14 cellular contexts compared by ENCODE assay signal in the genomic region with DNA sequence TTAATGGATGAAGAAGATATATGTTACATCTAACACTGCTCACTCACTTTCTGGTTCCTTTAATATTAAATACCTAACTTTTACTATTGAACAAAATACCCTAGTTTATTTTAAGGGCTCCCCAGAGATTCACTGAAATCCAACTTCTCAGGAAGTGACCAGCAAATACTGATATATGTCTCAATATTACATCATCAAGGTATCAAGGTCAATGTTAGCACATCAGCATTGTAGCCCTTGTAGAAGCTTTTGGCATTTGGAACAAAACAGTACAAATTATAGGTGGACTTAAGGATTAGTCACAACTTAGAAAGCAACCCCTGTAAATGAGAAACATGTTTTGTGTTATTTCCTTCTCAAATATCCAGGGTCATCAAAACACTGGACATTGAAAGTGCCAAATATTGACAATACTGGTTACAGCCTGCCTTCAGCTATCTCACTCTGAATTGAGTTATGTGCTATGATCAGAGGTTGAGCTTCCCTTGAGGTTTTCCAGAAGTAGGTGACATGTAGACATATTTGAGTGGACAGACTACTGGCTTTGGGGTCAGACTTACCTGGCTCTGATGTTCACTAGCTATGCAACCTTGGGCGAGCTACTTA. TPM values are rescaled to one million over a fixed set of nuclear protein-coding genes. Genes with fewer than 3 reads are reported as not detected.
DNase-seq lines count a peak whose midpoint lies in the region; ATAC-seq and TF ChIP-seq lines count a peak whose summit lies in the region.
"Had no signal": no experiment of that assay in that cellular context is flagged by ENCODE, and none has a peak within 500 bp of the region (broad histone marks: within the 10 kb centered on the region; RNA-seq: fewer than 3 reads in every experiment).

No MANE protein-coding gene starts in this region.

- H3K79me2 ChIP-seq in mammary epithelial cell (ENCODE audit: insufficient read depth, low read length) = peaks cover 24% of the 10 kb centered on the region

- ATAC-seq in RWPE2 (ENCODE audit: low read depth) = no peak
- ATAC-seq in stimulated activated memory B cell treated with anti-CD40 and anti-IgM and Interleukin-4, amounts not matched to agents 10 μg/mL and 1 μg/mL and 100 μg/mL, for 72 hours = no peak
- ATAC-seq in HG03521 (IDR thresholded peaks at IDR 0.05; ENCODE audit: unreplicated experiment) = no peak

- H3K36me3 ChIP-seq in mammary epithelial cell (ENCODE audit: insufficient read depth, low read length) (no peaks in the 10 kb centered on the region), RWPE2 (ENCODE audit: low read depth) (peaks cover 14% of the 10 kb centered on the region; the same call in 1 of the 2 replicates)
- no peaks in the 10 kb centered on the region for H3K36me3 ChIP-seq in effector memory CD4-positive, alpha-beta T cell (ENCODE audit: control insufficient read depth, insufficient read depth, low read length)
- H3K36me3 ChIP-seq: ascending aorta had no signal

- POLR2A ChIA-PET in MCF 10A (lab: Yijun Ruan, JAX) = interaction anchor here (0.6 to 12.9 kb wide), 4 partner anchors 10 to 141 kb away, joined by 3 to 270 read pairs (median 4); a partner anchor contains a TSS

- TF ChIP-seq CTCF in MCF 10A (IDR thresholded peaks at IDR 0.05; ENCODE audit: unreplicated experiment) (no peak), mammary epithelial cell (conservative IDR thresholded peaks at IDR 0.05 in 1 of 2, IDR thresholded peaks at IDR 0.05 in 1 of 2; ENCODE audit: extremely low read depth in 1 of 2, insufficient read depth in 1 of 2, low read depth in 1 of 2, low read length in 2 of 2) (no peak), RWPE2 (IDR thresholded peaks at IDR 0.05; ENCODE audit: poor library complexity, severe bottlenecking) (no peak)

- no peak overlapping the region for H3K9ac ChIP-seq in mammary epithelial cell (ENCODE audit: insufficient read depth, low read length)

- CTCF ChIA-PET in MCF 10A (lab: Yijun Ruan, JAX) (interaction anchor here (1.2 to 1.7 kb wide), 2 partner anchors 8 to 10 kb away, joined by 3 to 6 read pairs; a partner anchor contains a TSS), mammary epithelial cell (lab: Charles Lee; ENCODE audit: low non-redundant PET) (no interaction called here)

- H3K36me3 Mint-ChIP-seq in MCF 10A (ENCODE audit: insufficient read depth, unreplicated experiment) (peaks cover 11% of the 10 kb centered on the region), immature natural killer cell (no peaks in the 10 kb centered on the region)
- no peaks in the 10 kb centered on the region for H3K36me3 Mint-ChIP-seq in stimulated activated memory B cell treated with anti-CD40 and anti-IgM and Interleukin-4, amounts not matched to agents 10 μg/mL and 1 μg/mL and 100 μg/mL, for 72 hours

- no peaks in the 10 kb centered on the region for H3K9me3 Mint-ChIP-seq in MCF 10A (ENCODE audit: unreplicated experiment)
- no peaks in the 10 kb centered on the region for H3K9me3 Mint-ChIP-seq in immature natural killer cell
- H3K9me3 Mint-ChIP-seq in stimulated activated memory B cell treated with anti-CD40 and anti-IgM and Interleukin-4, amounts not matched to agents 10 μg/mL and 1 μg/mL and 100 μg/mL, for 72 hours = no peaks in the 10 kb centered on the region

- 100% methylated on average over 1 of the region's 1 CpG for WGBS in mammary epithelial cell (ENCODE audit: low coverage, missing lambda C conversion rate)

- H3K4me3 Mint-ChIP-seq in MCF 10A (ENCODE audit: unreplicated experiment) (peak overlapping the region; percentile 53), immature natural killer cell (peak overlapping the region in 4 of 5 donors; percentile 45 to 66 (median 58))
- no peak overlapping the region for H3K4me3 Mint-ChIP-seq in stimulated activated memory B cell treated with anti-CD40 and anti-IgM and Interleukin-4, amounts not matched to agents 10 μg/mL and 1 μg/mL and 100 μg/mL, for 72 hours

- no peak overlapping the region for H3K4me3 ChIP-seq in mammary epithelial cell (replicated peaks in 1 of 3; ENCODE audit: insufficient read depth in 1 of 3, low read depth in 2 of 3, low read length in 3 of 3)
- H3K4me3 ChIP-seq in RWPE2 (ENCODE audit: severe bottlenecking) = no peak overlapping the region
- H3K4me3 ChIP-seq in effector memory CD4-positive, alpha-beta T cell (ENCODE audit: insufficient read depth, low read depth, low read length, poor library complexity, severe bottlenecking) = no peak overlapping the region
- H3K4me3 ChIP-seq: ascending aorta, lung had no signal

- H3K4me1 Mint-ChIP-seq in MCF 10A (ENCODE audit: insufficient read depth, unreplicated experiment) (peaks cover 18% of the 10 kb centered on the region), immature natural killer cell (peaks cover 23 to 30% of the 10 kb centered on the region in 2 donors)
- H3K4me1 Mint-ChIP-seq in stimulated activated memory B cell treated with anti-CD40 and anti-IgM and Interleukin-4, amounts not matched to agents 10 μg/mL and 1 μg/mL and 100 μg/mL, for 72 hours = peaks cover 33% of the 10 kb centered on the region

- no peak overlapping the region for H2AFZ ChIP-seq in mammary epithelial cell (ENCODE audit: low read depth, low read length)

- H4K20me1 ChIP-seq in mammary epithelial cell (ENCODE audit: insufficient read depth, low read length) = no peaks in the 10 kb centered on the region

- in situ Hi-C loops in mammary epithelial cell (cut with MboI; ENCODE audit: low sequenced_read_pairs in 2 of 2) = no loop called here

- H3K27ac ChIP-seq in mammary epithelial cell (ENCODE audit: insufficient read depth, low read depth, low read length) (no peak overlapping the region), RWPE2 (ENCODE audit: poor library complexity, severe bottlenecking) (peak overlapping the region; percentile 1)
- no peak overlapping the region for H3K27ac ChIP-seq in effector memory CD4-positive, alpha-beta T cell (ENCODE audit: insufficient read depth, low read length, poor library complexity, severe bottlenecking)
- H3K27ac ChIP-seq: ascending aorta had no signal

- no peak overlapping the region for H3K4me2 ChIP-seq in mammary epithelial cell (ENCODE audit: insufficient read depth, low read depth, low read length)

- no peaks in the 10 kb centered on the region for H3K27me3 ChIP-seq in mammary epithelial cell (ENCODE audit: insufficient read depth, low read length)
- H3K27me3 ChIP-seq in RWPE2 (ENCODE audit: insufficient read depth, poor library complexity, severe bottlenecking) = no peaks in the 10 kb centered on the region
- H3K27me3 ChIP-seq in effector memory CD4-positive, alpha-beta T cell (replicated peaks; ENCODE audit: control insufficient read depth, insufficient read depth, low read length, poor library complexity, severe bottlenecking) = no peaks in the 10 kb centered on the region
- H3K27me3 ChIP-seq: ascending aorta had no signal

- dilution Hi-C loops in mammary epithelial cell (cut with HindIII; ENCODE audit: low sequenced_read_pairs) = no loop called here

- no peak overlapping the region for H3K27ac Mint-ChIP-seq in MCF 10A (ENCODE audit: low read depth, unreplicated experiment)
- peak overlapping the region in 3 of 6 donors; percentile 17 to 43 (median 19) for H3K27ac Mint-ChIP-seq in immature natural killer cell
- peak overlapping the region; percentile 79 for H3K27ac Mint-ChIP-seq in stimulated activated memory B cell treated with anti-CD40 and anti-IgM and Interleukin-4, amounts not matched to agents 10 μg/mL and 1 μg/mL and 100 μg/mL, for 72 hours
- H3K27ac Mint-ChIP-seq: B cell had no signal

- H3K27me3 Mint-ChIP-seq in MCF 10A (ENCODE audit: insufficient read depth, unreplicated experiment) (no peaks in the 10 kb centered on the region), immature natural killer cell (ENCODE audit: low read depth in 3 of 3) (peaks cover 0 to 3% (median 0%) of the 10 kb centered on the region in 3 donors)
- H3K27me3 Mint-ChIP-seq in stimulated activated memory B cell treated with anti-CD40 and anti-IgM and Interleukin-4, amounts not matched to agents 10 μg/mL and 1 μg/mL and 100 μg/mL, for 72 hours = no peaks in the 10 kb centered on the region
- H3K27me3 Mint-ChIP-seq: B cell had no signal

- H3K9me3 ChIP-seq in mammary epithelial cell (replicated peaks; ENCODE audit: insufficient read depth, low read length) = no peaks in the 10 kb centered on the region
- no peaks in the 10 kb centered on the region for H3K9me3 ChIP-seq in RWPE2 (ENCODE audit: severe bottlenecking)
- H3K9me3 ChIP-seq in effector memory CD4-positive, alpha-beta T cell (ENCODE audit: control insufficient read depth, low read length) = no peaks in the 10 kb centered on the region
- H3K9me3 ChIP-seq: ascending aorta had no signal

- intact Hi-C loops in MCF 10A (cut with micrococcal nuclease) = no loop called here
- intact Hi-C loops in mammary epithelial cell (cut with micrococcal nuclease) = no loop called here

- peaks cover 23% of the 10 kb centered on the region for H3K4me1 ChIP-seq in mammary epithelial cell (ENCODE audit: insufficient read depth, low read length)
- peaks cover 30% of the 10 kb centered on the region for H3K4me1 ChIP-seq in RWPE2 (ENCODE audit: insufficient read depth, poor library complexity, severe bottlenecking)
- H3K4me1 ChIP-seq in effector memory CD4-positive, alpha-beta T cell (ENCODE audit: control insufficient read depth, insufficient read depth, low read length, poor library complexity, severe bottlenecking) = peaks cover 6% of the 10 kb centered on the region

- DNase-seq in MCF 10A (ENCODE audit: unreplicated experiment) (no peak), mammary epithelial cell (no peak), RWPE2 (ENCODE audit: low spot score) (no peak), immature natural killer cell (no peak), NK-92 (lab: John Stamatoyannopoulos, UW; ENCODE audit: unreplicated experiment) (no peak)
- no peak for DNase-seq in effector memory CD4-positive, alpha-beta T cell
- DNase-seq: activated CD4-positive, alpha-beta T cell treated with anti-CD3 and anti-CD28 coated beads for 1 hour; H7; NCI-H1105 treated with DMSO at 0.1 percent for 48 hours had no signal

- BruUV-seq in MCF 10A (replicated peaks; lab: Mats Ljungman, UMichigan) = no TSS peak
- BruUV-seq in mammary epithelial cell (replicated peaks; lab: Mats Ljungman, UMichigan) = no TSS peak

RNA-seq across cellular contexts. Expression of a gene that starts 1.9 kb away (rescaled TPM):
- 74.0 and 77.1 TPM in 2 replicates for total RNA-seq in MCF 10A (2022)
- 100 to 1,000 TPM in 1 of 2 donors, 10 to 100 TPM in 1; 63.7 to 163 TPM for total RNA-seq in mammary epithelial cell
- polyA plus RNA-seq in mammary epithelial cell = 38.3 TPM
- 82.5 TPM for polyA minus RNA-seq in mammary epithelial cell
- polyA plus RNA-seq in immature natural killer cell = 10 to 100 TPM; 28.0 to 33.7 (median 29.8) TPM

RNA-seq across cellular contexts. Expression of a gene that starts 8.3 kb away (rescaled TPM):
- total RNA-seq in MCF 10A (2022) = 95.4 and 129 TPM in 2 replicates
- total RNA-seq in mammary epithelial cell = 10 to 100 TPM; 39.5 to 58.5 TPM
- 53.5 TPM for polyA plus RNA-seq in mammary epithelial cell
- polyA minus RNA-seq in mammary epithelial cell = 76.7 TPM
- polyA plus RNA-seq in immature natural killer cell = 10 to 100 TPM; 47.8 to 87.9 (median 62.6) TPM

RNA-seq across cellular contexts. Expression of a gene that starts 58.8 kb away (rescaled TPM):
- total RNA-seq in MCF 10A (2022) (3.6 and 3.9 TPM in 2 replicates), mammary epithelial cell (1 to 10 TPM; 2.7 to 6.3 TPM)
- polyA plus RNA-seq in mammary epithelial cell (2.1 TPM), immature natural killer cell (10 to 100 TPM; 63.6 to 85.2 (median 84.6) TPM)
- 13.1 TPM for polyA minus RNA-seq in mammary epithelial cell
